In the genomic region with DNA sequence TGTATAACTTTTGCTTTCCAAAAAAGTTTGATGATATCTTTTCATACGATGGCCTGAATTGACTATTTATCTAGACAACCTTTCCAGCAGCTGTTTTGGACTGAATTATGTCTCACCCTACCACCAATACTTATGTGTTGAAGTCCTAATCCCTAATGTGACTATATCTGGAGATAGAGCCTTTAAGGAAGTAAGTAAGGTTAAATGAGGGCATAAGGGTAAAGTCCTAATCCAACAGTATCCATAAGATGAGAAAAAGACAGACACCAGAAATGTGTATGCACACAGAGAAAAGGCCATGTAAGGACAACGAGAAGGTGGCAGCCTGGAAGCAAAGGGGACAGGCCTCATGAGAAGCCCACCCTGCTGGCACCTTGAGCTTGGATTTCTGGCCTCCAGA, we compare ENCODE assay signal across 25 cellular contexts.
"Had no signal": no experiment of that assay in that cellular context is flagged by ENCODE, and none has a peak within 500 bp of the region (broad histone marks: within the 10 kb centered on the region; RNA-seq: fewer than 3 reads in every experiment).

No MANE protein-coding gene starts in this region.

- H3K36me3 ChIP-seq: colonic mucosa, esophagus squamous epithelium, gastrocnemius medialis, heart right ventricle, left lung, lower lobe of right lung had no signal

- H3K9me3 ChIP-seq: colonic mucosa, esophagus squamous epithelium, gastrocnemius medialis, heart right ventricle, left lung, lower lobe of right lung had no signal

- DNase-seq: colonic mucosa; cortex of kidney; effector CD8-positive, alpha-beta T cell; effector memory CD8-positive, alpha-beta T cell; endodermal cell; erythroblast; esophagus squamous epithelium; foreskin fibroblast; foreskin melanocyte; gastrocnemius medialis; glutamatergic neuron; head of caudate nucleus; heart right ventricle; hippocampal formation; immature natural killer cell; islet precursor cell; kidney; kidney glomerular epithelial cell; left lung; left ventricle myocardium superior; lower lobe of right lung; mesenchymal stem cell had no signal

- H3K4me3 ChIP-seq: colonic mucosa, esophagus squamous epithelium, gastrocnemius medialis, heart right ventricle, left lung, lower lobe of right lung had no signal

- H3K27ac ChIP-seq: colonic mucosa, epithelial cell of prostate, esophagus squamous epithelium, gastrocnemius medialis, heart right ventricle, left lung, lower lobe of right lung had no signal

- ATAC-seq: effector memory CD8-positive, alpha-beta T cell; esophagus mucosa; gastrocnemius medialis; heart right ventricle; left lung; left ventricle myocardium superior; lower lobe of right lung had no signal

- H3K4me1 ChIP-seq: colonic mucosa, esophagus squamous epithelium, left lung, lower lobe of right lung had no signal

- H3K27me3 ChIP-seq: colonic mucosa, esophagus squamous epithelium, gastrocnemius medialis, heart right ventricle, left lung had no signal

- FAIRE-seq: endometrium, kidney had no signal
